13 cellular contexts compared by ENCODE assay signal in genomic region chr2:42960835-42961165, GRCh38.
A peak's percentile ranks its signal among the peaks of the same experiment; 100 is the strongest.
DNase-seq lines count a peak whose midpoint lies in the region; ATAC-seq and TF ChIP-seq lines count a peak whose summit lies in the region.
"Had no signal": no experiment of that assay in that cellular context is flagged by ENCODE, and none has a peak within 500 bp of the region (broad histone marks: within the 10 kb centered on the region; RNA-seq: fewer than 3 reads in every experiment).

No MANE protein-coding gene starts in this region.

- CTCF ChIA-PET in T-cell (lab: Charles Lee), result no interaction called here
- CTCF ChIA-PET in CD8-positive, alpha-beta T cell (lab: Charles Lee), result no interaction called here

- H3K36me3 Mint-ChIP-seq in T-cell, result no peaks in the 10 kb centered on the region
- no peaks in the 10 kb centered on the region for H3K36me3 Mint-ChIP-seq in CD8-positive, alpha-beta T cell

- no peaks in the 10 kb centered on the region for H3K9me3 Mint-ChIP-seq in T-cell
- no peaks in the 10 kb centered on the region for H3K9me3 Mint-ChIP-seq in CD8-positive, alpha-beta T cell
- H3K9me3 Mint-ChIP-seq: activated CD4-positive, alpha-beta memory T cell treated with anti-CD3 and anti-CD28 coated beads, Interleukin-2, amount 10 ng/mL, durations not matched to agents 7 days and 5 days had no signal

- H3K27ac ChIP-seq in coronary artery (peak overlapping the region; percentile 69 to 93), lower lobe of right lung (peak overlapping the region; percentile 75), skin epidermis (peak overlapping the region in 20 of 21 experiments; percentile 26 to 93 (median 84))
- H3K27ac ChIP-seq in CD8-positive, alpha-beta T cell (ENCODE audit: low read depth, low read length), result no peak overlapping the region
- H3K27ac ChIP-seq: cardiac muscle cell had no signal

- H3K4me1 Mint-ChIP-seq in T-cell, result peaks cover 13 to 20% (median 17%) of the 10 kb centered on the region in 3 donors
- H3K4me1 Mint-ChIP-seq in CD8-positive, alpha-beta T cell (ENCODE audit: low read depth), result peaks cover 19% of the 10 kb centered on the region
- H3K4me1 Mint-ChIP-seq: activated CD4-positive, alpha-beta memory T cell treated with anti-CD3 and anti-CD28 coated beads, Interleukin-2, amount 10 ng/mL, durations not matched to agents 7 days and 5 days had no signal

- H3K4me3 Mint-ChIP-seq in T-cell, result no peak overlapping the region
- no peak overlapping the region for H3K4me3 Mint-ChIP-seq in CD8-positive, alpha-beta T cell
- H3K4me3 Mint-ChIP-seq: activated CD4-positive, alpha-beta memory T cell treated with anti-CD3 and anti-CD28 coated beads, Interleukin-2, amount 10 ng/mL, durations not matched to agents 7 days and 5 days had no signal

- intact Hi-C loops in lower lobe of right lung (cut with DNase I), result no loop called here
- intact Hi-C loops in CD8-positive, alpha-beta T cell (cut with DNase I, micrococcal nuclease), result no loop called here

- H3K4me3 ChIP-seq in coronary artery, result no peak overlapping the region
- H3K4me3 ChIP-seq in lower lobe of right lung, result no peak overlapping the region
- H3K4me3 ChIP-seq in skin epidermis, result no peak overlapping the region
- H3K4me3 ChIP-seq in CD8-positive, alpha-beta T cell (ENCODE audit: low read depth, low read length), result no peak overlapping the region
- H3K4me3 ChIP-seq: cardiac muscle cell had no signal

- peak; percentile 51 for DNase-seq in AG20443 (ENCODE audit: low spot score)
- no peak for DNase-seq in coronary artery (ENCODE audit: low spot score)
- DNase-seq in lower lobe of right lung, result no peak
- DNase-seq in T-cell, result no peak
- no peak for DNase-seq in HUDEP-2 (lab: John Stamatoyannopoulos, UW; ENCODE audit: unreplicated experiment in 76 of 76)
- no peak for DNase-seq in central memory CD4-positive, alpha-beta T cell
- no peak for DNase-seq in CD8-positive, alpha-beta T cell
- DNase-seq: activated CD4-positive, alpha-beta memory T cell treated with anti-CD3 and anti-CD28 coated beads, Interleukin-2, amount 10 ng/mL, durations not matched to agents 7 days and 5 days; NCI-H1694; NCI-H526 treated with DMSO at 0.1 percent for 48 hours; small intestine had no signal

- H3K36me3 ChIP-seq in lower lobe of right lung, result no peaks in the 10 kb centered on the region
- H3K36me3 ChIP-seq in CD8-positive, alpha-beta T cell (ENCODE audit: insufficient read depth, low read length), result no peaks in the 10 kb centered on the region
- H3K36me3 ChIP-seq: cardiac muscle cell had no signal

- TF ChIP-seq CTCF in coronary artery (IDR thresholded peaks at IDR 0.05) (no peak), lower lobe of right lung (IDR thresholded peaks at IDR 0.05) (no peak)
- TF ChIP-seq CTCF in CD8-positive, alpha-beta T cell (IDR thresholded peaks at IDR 0.05), result no peak

- H3K27ac Mint-ChIP-seq in T-cell, result no peak overlapping the region
- H3K27ac Mint-ChIP-seq in CD8-positive, alpha-beta T cell, result no peak overlapping the region
- H3K27ac Mint-ChIP-seq: activated CD4-positive, alpha-beta memory T cell treated with anti-CD3 and anti-CD28 coated beads, Interleukin-2, amount 10 ng/mL, durations not matched to agents 7 days and 5 days had no signal

- POLR2A ChIA-PET in T-cell (lab: Charles Lee), result no interaction called here
- POLR2A ChIA-PET in CD8-positive, alpha-beta T cell (lab: Charles Lee), result no interaction called here

- peaks cover 54% of the 10 kb centered on the region for H3K4me1 ChIP-seq in lower lobe of right lung
- peaks cover 18% of the 10 kb centered on the region for H3K4me1 ChIP-seq in CD8-positive, alpha-beta T cell (ENCODE audit: insufficient read depth, low read length)

- H3K27me3 Mint-ChIP-seq in T-cell, result peaks cover 4 to 18% of the 10 kb centered on the region in 2 donors
- peaks cover 6% of the 10 kb centered on the region for H3K27me3 Mint-ChIP-seq in CD8-positive, alpha-beta T cell (ENCODE audit: low read depth)

- no peaks in the 10 kb centered on the region for H3K9me3 ChIP-seq in lower lobe of right lung
- no peaks in the 10 kb centered on the region for H3K9me3 ChIP-seq in CD8-positive, alpha-beta T cell (ENCODE audit: low read length)

- ATAC-seq in lower lobe of right lung (no peak), T-cell (replicated peaks in 1 of 4) (no peak)
- ATAC-seq in CD8-positive, alpha-beta T cell, result no peak

- no peaks in the 10 kb centered on the region for H3K27me3 ChIP-seq in lower lobe of right lung (ENCODE audit: low read depth)
- no peaks in the 10 kb centered on the region for H3K27me3 ChIP-seq in CD8-positive, alpha-beta T cell (ENCODE audit: insufficient read depth, low read length)
- H3K27me3 ChIP-seq: cardiac muscle cell had no signal
